ENCODE assay signal across 22 cellular contexts in genomic region chr15:65088643-65089021, GRCh38. TPM values are rescaled to one million over a fixed set of nuclear protein-coding genes. Genes with fewer than 3 reads are reported as not detected.
DNase-seq lines count a peak whose midpoint lies in the region; ATAC-seq, FAIRE-seq and TF ChIP-seq lines count a peak whose summit lies in the region.
"Had no signal": no experiment of that assay in that cellular context is flagged by ENCODE, and none has a peak within 500 bp of the region (broad histone marks: within the 10 kb centered on the region; RNA-seq: fewer than 3 reads in every experiment).

No MANE protein-coding gene starts in this region.

- H3K27ac ChIP-seq in heart left ventricle (peak overlapping the region; percentile 77 to 97 (median 90)), HepG2 (ENCODE audit: extremely low read length, insufficient read depth, low read length) (peak overlapping the region; percentile 45), gastrocnemius medialis (peak overlapping the region; percentile 59 to 81 (median 70))
- H3K27ac ChIP-seq in CD8-positive, alpha-beta T cell (ENCODE audit: low read depth, low read length): no peak overlapping the region
- H3K27ac ChIP-seq: A549, KMS-11 had no signal

- no peak for TF ChIP-seq EP300 in HepG2 (IDR thresholded peaks at IDR 0.05; ENCODE audit: low read depth in 2 of 2, low read length in 2 of 2)
- no peak for TF ChIP-seq EP300 in HepG2 (CRISPR knock-in tag; IDR thresholded peaks at IDR 0.05; ENCODE audit: borderline replicate concordance)

- 25 to 50% (median 48%) methylated on average over 6 of the region's 6 CpGs for WGBS in heart left ventricle, 4 donors
- WGBS in HepG2 (ENCODE audit: low lambda C conversion rate): 0% methylated on average over 3 of the region's 6 CpGs

- H3K36me3 ChIP-seq in heart left ventricle: peaks cover 0 to 7% (median 0%) of the 10 kb centered on the region in 9 donors
- no peaks in the 10 kb centered on the region for H3K36me3 ChIP-seq in HepG2 (replicated peaks in 1 of 2; ENCODE audit: control insufficient read depth in 1 of 2, insufficient read depth in 2 of 2, low read length in 2 of 2)
- no peaks in the 10 kb centered on the region for H3K36me3 ChIP-seq in gastrocnemius medialis
- H3K36me3 ChIP-seq in CD8-positive, alpha-beta T cell (ENCODE audit: insufficient read depth, low read length): no peaks in the 10 kb centered on the region
- H3K36me3 ChIP-seq: HAP-1 had no signal

- H3K27ac Mint-ChIP-seq in CD8-positive, alpha-beta T cell: no peak overlapping the region
- H3K27ac Mint-ChIP-seq: activated CD4-positive, alpha-beta T cell treated with anti-CD3 and anti-CD28 coated beads, Interleukin-2, amount 10 ng/mL, durations not matched to agents 7 days and 5 days; activated naive CD8-positive, alpha-beta T cell treated with anti-CD3 and anti-CD28 coated beads, Interleukin-2, amount 50 U/mL, for 24 hours; CD4-positive, alpha-beta T cell; nephron progenitor cell; stimulated activated naive B cell treated with anti-CD40 and anti-IgM and Interleukin-4, amounts not matched to agents 10 μg/mL and 1 μg/mL and 100 μg/mL, for 72 hours had no signal

- peak overlapping the region; percentile 89 for H3K4me2 ChIP-seq in HepG2 (ENCODE audit: low read depth, low read length)
- H3K4me2 ChIP-seq: A549, KMS-11 had no signal

- no peaks in the 10 kb centered on the region for H3K9me3 Mint-ChIP-seq in CD8-positive, alpha-beta T cell
- H3K9me3 Mint-ChIP-seq: activated CD4-positive, alpha-beta T cell treated with anti-CD3 and anti-CD28 coated beads, Interleukin-2, amount 10 ng/mL, durations not matched to agents 7 days and 5 days; activated naive CD8-positive, alpha-beta T cell treated with anti-CD3 and anti-CD28 coated beads, Interleukin-2, amount 50 U/mL, for 24 hours; CD4-positive, alpha-beta T cell; nephron progenitor cell; stimulated activated naive B cell treated with anti-CD40 and anti-IgM and Interleukin-4, amounts not matched to agents 10 μg/mL and 1 μg/mL and 100 μg/mL, for 72 hours had no signal

- H3K4me3 ChIP-seq in heart left ventricle (no peak overlapping the region), HepG2 (replicated peaks in 1 of 3; ENCODE audit: insufficient read depth in 1 of 3, low read depth in 2 of 3, low read length in 3 of 3) (peak overlapping the region; percentile 7 to 70 (median 33)), gastrocnemius medialis (no peak overlapping the region)
- H3K4me3 ChIP-seq in CD8-positive, alpha-beta T cell (ENCODE audit: low read depth, low read length): no peak overlapping the region
- H3K4me3 ChIP-seq: A549, HAP-1, skin epidermis had no signal

- DNase-seq in heart left ventricle (no peak), cardiac septum (ENCODE audit: low spot score) (no peak), HepG2 (ENCODE audit: low spot score) (peak; percentile 64), gastrocnemius medialis (no peak), NCI-H1436 treated with DMSO at 0.1 percent for 48 hours (lab: John Stamatoyannopoulos, UW) (no peak), HEK293T (ENCODE audit: extremely low spot score) (no peak)
- DNase-seq in CD8-positive, alpha-beta T cell: no peak
- DNase-seq: activated CD4-positive, alpha-beta T cell treated with anti-CD3 and anti-CD28 coated beads, Interleukin-2, amount 10 ng/mL, durations not matched to agents 7 days and 5 days; activated naive CD8-positive, alpha-beta T cell treated with anti-CD3 and anti-CD28 coated beads, Interleukin-2, amount 50 U/mL, for 24 hours; CD4-positive, alpha-beta T cell; cerebellar nuclear complex; NCI-H1105 treated with DMSO at 0.1 percent for 48 hours; nephron progenitor cell; SIG-M5; stimulated activated naive B cell treated with anti-CD40 and anti-IgM and Interleukin-4, amounts not matched to agents 10 μg/mL and 1 μg/mL and 100 μg/mL, for 72 hours had no signal

- BruUV-seq in HepG2 (replicated peaks; lab: Mats Ljungman, UMichigan): no TSS peak

- peaks cover 0 to 70% (median 35%) of the 10 kb centered on the region in 12 donors for H3K4me1 ChIP-seq in heart left ventricle
- peaks cover 73% of the 10 kb centered on the region for H3K4me1 ChIP-seq in HepG2 (ENCODE audit: insufficient read depth, low read length)
- H3K4me1 ChIP-seq in gastrocnemius medialis: peaks cover 30 to 33% of the 10 kb centered on the region in 2 donors
- no peaks in the 10 kb centered on the region for H3K4me1 ChIP-seq in CD8-positive, alpha-beta T cell (ENCODE audit: insufficient read depth, low read length)
- H3K4me1 ChIP-seq: A549 had no signal

- H3K9me3 ChIP-seq in heart left ventricle: no peaks in the 10 kb centered on the region
- H3K9me3 ChIP-seq in HepG2 (ENCODE audit: low read length): no peaks in the 10 kb centered on the region
- H3K9me3 ChIP-seq in gastrocnemius medialis: no peaks in the 10 kb centered on the region
- H3K9me3 ChIP-seq in CD8-positive, alpha-beta T cell (ENCODE audit: low read length): no peaks in the 10 kb centered on the region
- H3K9me3 ChIP-seq: A549, HAP-1 had no signal

- H3K9ac ChIP-seq in HepG2 (ENCODE audit: insufficient read depth, low read depth, low read length): peak overlapping the region; percentile 55
- H3K9ac ChIP-seq: KMS-11 had no signal

- H3K79me2 ChIP-seq in HepG2 (ENCODE audit: insufficient read depth, low read length): no peaks in the 10 kb centered on the region

- FAIRE-seq in HepG2 (lab: Jason Lieb, UNC): peak; percentile 51
- FAIRE-seq: A549 had no signal

- H2AFZ ChIP-seq in HepG2 (ENCODE audit: low read length): peak overlapping the region; percentile 22

- in situ Hi-C loops in HepG2 (cut with HindIII; ENCODE audit: extremely low pct_ligation_motif_present, low pct_unique_long_range_greater_than_20kb): loop anchor here (5.0 to 10.0 kb wide), 2 partner anchors 36 to 54 kb away; no protein-coding TSS in a partner anchor
- in situ Hi-C loops in gastrocnemius medialis (cut with MboI; ENCODE audit: low sequenced_read_pairs in 4 of 4): loop anchor here in 2 of 4 donors (5.0 to 10.0 kb wide), 2 partner anchors 36 to 54 kb away; no protein-coding TSS in a partner anchor

- POLR2A ChIA-PET in HepG2 (lab: Yijun Ruan, JAX) (interaction anchor here (0.8 to 4.0 kb wide), 5 partner anchors 9 to 212 kb away, joined by 3 to 27 read pairs (median 3); partner anchors contain the start of gene CLPX), HEK293T (lab: Yijun Ruan, JAX) (no interaction called here)
- POLR2A ChIA-PET in CD8-positive, alpha-beta T cell (lab: Charles Lee): no interaction called here

- peaks cover 3% of the 10 kb centered on the region for H3K27me3 Mint-ChIP-seq in CD8-positive, alpha-beta T cell (ENCODE audit: low read depth)
- H3K27me3 Mint-ChIP-seq: activated naive CD8-positive, alpha-beta T cell treated with anti-CD3 and anti-CD28 coated beads, Interleukin-2, amount 50 U/mL, for 24 hours; CD4-positive, alpha-beta T cell had no signal

- peak in 1 of 4 donors; percentile 6 for ATAC-seq in heart left ventricle
- ATAC-seq in HepG2: peak; percentile 52
- ATAC-seq in gastrocnemius medialis: peak in 1 of 2 donors; percentile 10
- no peak for ATAC-seq in HG02678 (IDR thresholded peaks at IDR 0.05; ENCODE audit: unreplicated experiment)
- no peak for ATAC-seq in CD8-positive, alpha-beta T cell
- ATAC-seq: A549; activated naive CD8-positive, alpha-beta T cell treated with anti-CD3 and anti-CD28 coated beads, Interleukin-2, amount 50 U/mL, for 24 hours; stimulated activated naive B cell treated with anti-CD40 and anti-IgM and Interleukin-4, amounts not matched to agents 10 μg/mL and 1 μg/mL and 100 μg/mL, for 72 hours had no signal

- H3K36me3 Mint-ChIP-seq in CD8-positive, alpha-beta T cell: no peaks in the 10 kb centered on the region

- no peak for TF ChIP-seq POLR2A in heart left ventricle (IDR thresholded peaks at IDR 0.05)
- TF ChIP-seq POLR2A in HepG2 (IDR thresholded peaks at IDR 0.05; ENCODE audit: insufficient read depth in 1 of 2, low read depth in 2 of 2, low read length in 2 of 2): no peak
- TF ChIP-seq POLR2A in gastrocnemius medialis (IDR thresholded peaks at IDR 0.05): no peak

- no peak for TF ChIP-seq RAD21 in HepG2 (CRISPR knock-in tag; IDR thresholded peaks at IDR 0.05)

- intact Hi-C loops in heart left ventricle (cut with DNase I) (loop anchor here in 5 of 10 donors (2.0 to 10.0 kb wide), 3 partner anchors 34 to 54 kb away; no protein-coding TSS in a partner anchor), cardiac septum (cut with DNase I) (no loop called here), HepG2 (cut with micrococcal nuclease; ENCODE audit: unreplicated experiment) (no loop called here), gastrocnemius medialis (cut with DNase I; ENCODE audit: low total_unique reads) (no loop called here)
- intact Hi-C loops in CD8-positive, alpha-beta T cell (cut with DNase I, micrococcal nuclease): no loop called here

- H3K4me3 Mint-ChIP-seq in CD8-positive, alpha-beta T cell: no peak overlapping the region
- H3K4me3 Mint-ChIP-seq: activated CD4-positive, alpha-beta T cell treated with anti-CD3 and anti-CD28 coated beads, Interleukin-2, amount 10 ng/mL, durations not matched to agents 7 days and 5 days; activated naive CD8-positive, alpha-beta T cell treated with anti-CD3 and anti-CD28 coated beads, Interleukin-2, amount 50 U/mL, for 24 hours; CD4-positive, alpha-beta T cell; nephron progenitor cell; stimulated activated naive B cell treated with anti-CD40 and anti-IgM and Interleukin-4, amounts not matched to agents 10 μg/mL and 1 μg/mL and 100 μg/mL, for 72 hours had no signal

- no peaks in the 10 kb centered on the region for H4K20me1 ChIP-seq in HepG2 (ENCODE audit: insufficient read depth, low read length)

- H3K4me1 Mint-ChIP-seq in CD8-positive, alpha-beta T cell (ENCODE audit: low read depth): no peaks in the 10 kb centered on the region
- H3K4me1 Mint-ChIP-seq: activated CD4-positive, alpha-beta T cell treated with anti-CD3 and anti-CD28 coated beads, Interleukin-2, amount 10 ng/mL, durations not matched to agents 7 days and 5 days; activated naive CD8-positive, alpha-beta T cell treated with anti-CD3 and anti-CD28 coated beads, Interleukin-2, amount 50 U/mL, for 24 hours had no signal

- TF ChIP-seq CTCF in heart left ventricle (IDR thresholded peaks at IDR 0.05) (no peak), HepG2 (CRISPR knock-in tag; IDR thresholded peaks at IDR 0.05) (no peak), gastrocnemius medialis (IDR thresholded peaks at IDR 0.05 in 4 of 5, conservative IDR thresholded peaks at IDR 0.05 in 1 of 5) (no peak)
- no peak for TF ChIP-seq CTCF in CD8-positive, alpha-beta T cell (IDR thresholded peaks at IDR 0.05)

- CTCF ChIA-PET in HepG2 (lab: Yijun Ruan, JAX; ENCODE audit: low intra/inter-chr PET ratio, low total read pairs) (interaction anchor here (5.8 to 6.7 kb wide), 2 partner anchors 33 to 55 kb away, joined by 34 to 54 read pairs; no protein-coding TSS in a partner anchor), HEK293T (lab: Yijun Ruan, JAX) (interaction anchor here (0.8 kb wide), 1 partner anchor 13 kb away, joined by 3 read pairs; no protein-coding TSS in a partner anchor)
- CTCF ChIA-PET in CD8-positive, alpha-beta T cell (lab: Charles Lee): interaction anchor here (1.5 to 2.5 kb wide), 2 partner anchors 10 to 13 kb away, joined by 4 to 10 read pairs; no protein-coding TSS in a partner anchor

- H3K27me3 ChIP-seq in heart left ventricle (peaks cover 0 to 3% (median 0%) of the 10 kb centered on the region in 9 donors), HepG2 (ENCODE audit: control insufficient read depth in 1 of 2, insufficient read depth in 2 of 2, low read length in 2 of 2) (peaks cover 0 to 6% of the 10 kb centered on the region in 2 experiments; a peak in 1 of 5 replicates), gastrocnemius medialis (no peaks in the 10 kb centered on the region)
- no peaks in the 10 kb centered on the region for H3K27me3 ChIP-seq in CD8-positive, alpha-beta T cell (ENCODE audit: insufficient read depth, low read length)

RNA-seq across cellular contexts. Expression of gene KBTBD13, which starts 12.1 kb away (rescaled TPM):
- 10 to 100 TPM in 1 of 9 donors, 1 to 10 TPM in 8; 3.2 to 11.8 (median 4.2) TPM for total RNA-seq in heart left ventricle
- 1 to 10 TPM in 1 of 2 donors, under 1 TPM in 1; 0.78 to 9.0 TPM for polyA plus RNA-seq in heart left ventricle
- 3.3 TPM for total RNA-seq in cardiac septum
- not detected in 2 replicates for total RNA-seq in HepG2 (2016; rRNA removed; fragmentation: Illumina TruSeq; extraction: Trizol)
- not detected in 2 replicates for total RNA-seq in HepG2 (2016; cell fraction: cytosol; rRNA removed; fragmentation: Illumina TruSeq; extraction: Trizol; ENCODE audit: low read depth)
- 0.02 TPM in 1 of 2 replicates, not detected in the other for total RNA-seq in HepG2 (2016; cell fraction: insoluble cytoplasmic fraction; rRNA removed; fragmentation: Illumina TruSeq; extraction: Trizol)
- total RNA-seq in HepG2 (2016; cell fraction: membrane; rRNA removed; fragmentation: Illumina TruSeq; extraction: Trizol): 0.07 TPM in 1 of 2 replicates, not detected in the other
- total RNA-seq in HepG2 (2016; cell fraction: nucleus; rRNA removed; fragmentation: Illumina TruSeq; extraction: Trizol): not detected in 2 replicates
- not detected in 2 replicates for polyA plus RNA-seq in HepG2 (2011; rRNA removed)
- polyA plus RNA-seq in HepG2 (2011; cell fraction: cytosol; rRNA removed): not detected in 2 replicates
- not detected in 2 replicates for polyA plus RNA-seq in HepG2 (2011; cell fraction: nucleus; rRNA removed)
- not detected in 2 replicates for polyA plus RNA-seq in HepG2 (2012)
- not detected in 2 replicates for polyA plus RNA-seq in HepG2 (2016; cell fraction: cytosol; fragmentation: Illumina TruSeq; extraction: Trizol; ENCODE audit: low read depth)
- not detected in 2 replicates for polyA plus RNA-seq in HepG2 (2016; cell fraction: insoluble cytoplasmic fraction; fragmentation: Illumina TruSeq; extraction: Trizol; ENCODE audit: low read depth)
- not detected in 2 replicates for polyA plus RNA-seq in HepG2 (2016; cell fraction: membrane; fragmentation: Illumina TruSeq; extraction: Trizol; ENCODE audit: low read depth)
- polyA plus RNA-seq in HepG2 (2016; cell fraction: nucleus; fragmentation: Illumina TruSeq; extraction: Trizol; ENCODE audit: insufficient read depth, low read depth): not detected in 2 replicates
- polyA minus RNA-seq in HepG2 (2011; rRNA and poly(A)+ RNA removed; ENCODE audit: low replicate concordance): 0.08 and 0.21 TPM in 2 replicates
- polyA minus RNA-seq in HepG2 (2011; cell fraction: cytosol; rRNA and poly(A)+ RNA removed): not detected in 2 replicates
- not detected in 2 replicates for polyA minus RNA-seq in HepG2 (2011; cell fraction: nucleus; rRNA and poly(A)+ RNA removed)
- 1 to 10 TPM in 2 of 4 donors, under 1 TPM in 2; 0.46 to 1.4 (median 1.1) TPM for total RNA-seq in gastrocnemius medialis
- not detected for total RNA-seq in CD8-positive, alpha-beta T cell
- total RNA-seq: activated CD4-positive, alpha-beta T cell treated with anti-CD3 and anti-CD28 coated beads, Interleukin-2, amount 10 ng/mL, durations not matched to agents 7 days and 5 days; CD4-positive, alpha-beta T cell; Daoy; kidney epithelial cell had no signal
- polyA plus RNA-seq: A549 had no signal

RNA-seq across cellular contexts. Expression of gene RASL12, which starts 20.8 kb away (rescaled TPM):
- total RNA-seq in heart left ventricle (10 to 100 TPM in 7 of 9 donors, 1 to 10 TPM in 2; 8.3 to 35.0 (median 12.2) TPM), cardiac septum (11.5 TPM), HepG2 (2016; rRNA removed; fragmentation: Illumina TruSeq; extraction: Trizol) (0.39 and 0.55 TPM in 2 replicates), gastrocnemius medialis (1 to 10 TPM; 2.8 to 8.2 (median 5.4) TPM)
- polyA plus RNA-seq in heart left ventricle (10 to 100 TPM; 13.3 to 13.7 TPM), HepG2 (2011; rRNA removed) (0.10 and 0.16 TPM in 2 replicates)
- 0.20 and 0.26 TPM in 2 replicates for total RNA-seq in HepG2 (2016; cell fraction: cytosol; rRNA removed; fragmentation: Illumina TruSeq; extraction: Trizol; ENCODE audit: low read depth)
- 0.34 and 0.45 TPM in 2 replicates for total RNA-seq in HepG2 (2016; cell fraction: insoluble cytoplasmic fraction; rRNA removed; fragmentation: Illumina TruSeq; extraction: Trizol)
- total RNA-seq in HepG2 (2016; cell fraction: membrane; rRNA removed; fragmentation: Illumina TruSeq; extraction: Trizol): 0.37 and 0.45 TPM in 2 replicates
- total RNA-seq in HepG2 (2016; cell fraction: nucleus; rRNA removed; fragmentation: Illumina TruSeq; extraction: Trizol): 0.66 and 0.68 TPM in 2 replicates
- polyA plus RNA-seq in HepG2 (2011; cell fraction: cytosol; rRNA removed): 0.13 TPM in 2 replicates
- 0.26 and 0.32 TPM in 2 replicates for polyA plus RNA-seq in HepG2 (2011; cell fraction: nucleus; rRNA removed)
- polyA plus RNA-seq in HepG2 (2012): 0.07 TPM in 1 of 2 replicates, not detected in the other
- polyA plus RNA-seq in HepG2 (2016; cell fraction: cytosol; fragmentation: Illumina TruSeq; extraction: Trizol; ENCODE audit: low read depth): 0.08 and 0.10 TPM in 2 replicates
- 0.35 TPM in 2 replicates for polyA plus RNA-seq in HepG2 (2016; cell fraction: insoluble cytoplasmic fraction; fragmentation: Illumina TruSeq; extraction: Trizol; ENCODE audit: low read depth)
- 0.27 and 0.41 TPM in 2 replicates for polyA plus RNA-seq in HepG2 (2016; cell fraction: membrane; fragmentation: Illumina TruSeq; extraction: Trizol; ENCODE audit: low read depth)
- polyA plus RNA-seq in HepG2 (2016; cell fraction: nucleus; fragmentation: Illumina TruSeq; extraction: Trizol; ENCODE audit: insufficient read depth, low read depth): 1.1 and 1.4 TPM in 2 replicates
- polyA minus RNA-seq in HepG2 (2011; rRNA and poly(A)+ RNA removed; ENCODE audit: low replicate concordance): 0.78 TPM in 1 of 2 replicates, not detected in the other
- polyA minus RNA-seq in HepG2 (2011; cell fraction: cytosol; rRNA and poly(A)+ RNA removed): not detected in 2 replicates
- polyA minus RNA-seq in HepG2 (2011; cell fraction: nucleus; rRNA and poly(A)+ RNA removed): 0.25 and 0.52 TPM in 2 replicates
- total RNA-seq in CD8-positive, alpha-beta T cell: not detected
- total RNA-seq: activated CD4-positive, alpha-beta T cell treated with anti-CD3 and anti-CD28 coated beads, Interleukin-2, amount 10 ng/mL, durations not matched to agents 7 days and 5 days; CD4-positive, alpha-beta T cell had no signal

RNA-seq across cellular contexts. Expression of gene UBAP1L, which starts 26.4 kb away (rescaled TPM):
- total RNA-seq in heart left ventricle (1 to 10 TPM in 7 of 9 donors, under 1 TPM in 2; 0.93 to 2.2 (median 1.3) TPM), cardiac septum (2.4 TPM), HepG2 (2016; rRNA removed; fragmentation: Illumina TruSeq; extraction: Trizol) (0.13 and 0.86 TPM in 2 replicates), gastrocnemius medialis (1 to 10 TPM in 2 of 4 donors, under 1 TPM in 2; 0.65 to 3.3 (median 1.4) TPM)
- polyA plus RNA-seq in heart left ventricle (1 to 10 TPM in 1 of 2 donors, under 1 TPM in 1; 0.51 to 1.8 TPM), HepG2 (2011; rRNA removed) (1.4 and 1.7 TPM in 2 replicates)
- total RNA-seq in HepG2 (2016; cell fraction: cytosol; rRNA removed; fragmentation: Illumina TruSeq; extraction: Trizol; ENCODE audit: low read depth): 0.18 and 0.20 TPM in 2 replicates
- total RNA-seq in HepG2 (2016; cell fraction: insoluble cytoplasmic fraction; rRNA removed; fragmentation: Illumina TruSeq; extraction: Trizol): 0.28 and 0.89 TPM in 2 replicates
- 0.14 and 0.28 TPM in 2 replicates for total RNA-seq in HepG2 (2016; cell fraction: membrane; rRNA removed; fragmentation: Illumina TruSeq; extraction: Trizol)
- total RNA-seq in HepG2 (2016; cell fraction: nucleus; rRNA removed; fragmentation: Illumina TruSeq; extraction: Trizol): 2.1 and 3.2 TPM in 2 replicates
- 0.14 and 0.25 TPM in 2 replicates for polyA plus RNA-seq in HepG2 (2011; cell fraction: cytosol; rRNA removed)
- polyA plus RNA-seq in HepG2 (2011; cell fraction: nucleus; rRNA removed): 9.3 and 9.9 TPM in 2 replicates
- 1.0 and 1.8 TPM in 2 replicates for polyA plus RNA-seq in HepG2 (2012)
- polyA plus RNA-seq in HepG2 (2016; cell fraction: cytosol; fragmentation: Illumina TruSeq; extraction: Trizol; ENCODE audit: low read depth): 0.10 and 0.14 TPM in 2 replicates
- 0.16 and 0.17 TPM in 2 replicates for polyA plus RNA-seq in HepG2 (2016; cell fraction: insoluble cytoplasmic fraction; fragmentation: Illumina TruSeq; extraction: Trizol; ENCODE audit: low read depth)
- 0.31 TPM in 1 of 2 replicates, not detected in the other for polyA plus RNA-seq in HepG2 (2016; cell fraction: membrane; fragmentation: Illumina TruSeq; extraction: Trizol; ENCODE audit: low read depth)
- 4.4 and 4.9 TPM in 2 replicates for polyA plus RNA-seq in HepG2 (2016; cell fraction: nucleus; fragmentation: Illumina TruSeq; extraction: Trizol; ENCODE audit: insufficient read depth, low read depth)
- 2.1 and 5.5 TPM in 2 replicates for polyA minus RNA-seq in HepG2 (2011; rRNA and poly(A)+ RNA removed; ENCODE audit: low replicate concordance)
- 0.26 TPM in 1 of 2 replicates, not detected in the other for polyA minus RNA-seq in HepG2 (2011; cell fraction: cytosol; rRNA and poly(A)+ RNA removed)
- 6.7 and 8.5 TPM in 2 replicates for polyA minus RNA-seq in HepG2 (2011; cell fraction: nucleus; rRNA and poly(A)+ RNA removed)
- 1 to 10 TPM; 5.9 TPM for total RNA-seq in CD8-positive, alpha-beta T cell

RNA-seq across cellular contexts. Expression of gene SLC51B, which starts 43.4 kb away (rescaled TPM):
- total RNA-seq in heart left ventricle: not detected
- under 1 TPM in 1 of 2 donors, not detected in 1; 0.08 TPM for polyA plus RNA-seq in heart left ventricle
- not detected for total RNA-seq in cardiac septum
- 14.4 and 17.1 TPM in 2 replicates for total RNA-seq in HepG2 (2016; rRNA removed; fragmentation: Illumina TruSeq; extraction: Trizol)
- 5.3 and 6.1 TPM in 2 replicates for total RNA-seq in HepG2 (2016; cell fraction: cytosol; rRNA removed; fragmentation: Illumina TruSeq; extraction: Trizol; ENCODE audit: low read depth)
- total RNA-seq in HepG2 (2016; cell fraction: insoluble cytoplasmic fraction; rRNA removed; fragmentation: Illumina TruSeq; extraction: Trizol): 13.5 and 17.5 TPM in 2 replicates
- total RNA-seq in HepG2 (2016; cell fraction: membrane; rRNA removed; fragmentation: Illumina TruSeq; extraction: Trizol): 7.0 and 7.8 TPM in 2 replicates
- total RNA-seq in HepG2 (2016; cell fraction: nucleus; rRNA removed; fragmentation: Illumina TruSeq; extraction: Trizol): 8.3 and 9.5 TPM in 2 replicates
- polyA plus RNA-seq in HepG2 (2011; rRNA removed): 12.0 and 14.9 TPM in 2 replicates
- polyA plus RNA-seq in HepG2 (2011; cell fraction: cytosol; rRNA removed): 13.2 and 15.4 TPM in 2 replicates
- polyA plus RNA-seq in HepG2 (2011; cell fraction: nucleus; rRNA removed): 3.4 and 3.5 TPM in 2 replicates
- 4.6 and 5.6 TPM in 2 replicates for polyA plus RNA-seq in HepG2 (2012)
- polyA plus RNA-seq in HepG2 (2016; cell fraction: cytosol; fragmentation: Illumina TruSeq; extraction: Trizol; ENCODE audit: low read depth): 5.3 and 7.1 TPM in 2 replicates
- 13.1 and 13.8 TPM in 2 replicates for polyA plus RNA-seq in HepG2 (2016; cell fraction: insoluble cytoplasmic fraction; fragmentation: Illumina TruSeq; extraction: Trizol; ENCODE audit: low read depth)
- polyA plus RNA-seq in HepG2 (2016; cell fraction: membrane; fragmentation: Illumina TruSeq; extraction: Trizol; ENCODE audit: low read depth): 5.5 and 6.5 TPM in 2 replicates
- polyA plus RNA-seq in HepG2 (2016; cell fraction: nucleus; fragmentation: Illumina TruSeq; extraction: Trizol; ENCODE audit: insufficient read depth, low read depth): 15.7 and 19.3 TPM in 2 replicates
- 5.1 TPM in 1 of 2 replicates, not detected in the other for polyA minus RNA-seq in HepG2 (2011; rRNA and poly(A)+ RNA removed; ENCODE audit: low replicate concordance)
- polyA minus RNA-seq in HepG2 (2011; cell fraction: cytosol; rRNA and poly(A)+ RNA removed): 3.9 TPM in 2 replicates
- 2.7 and 2.9 TPM in 2 replicates for polyA minus RNA-seq in HepG2 (2011; cell fraction: nucleus; rRNA and poly(A)+ RNA removed)
- not detected for total RNA-seq in gastrocnemius medialis
- not detected for total RNA-seq in CD8-positive, alpha-beta T cell
- total RNA-seq: activated CD4-positive, alpha-beta T cell treated with anti-CD3 and anti-CD28 coated beads, Interleukin-2, amount 10 ng/mL, durations not matched to agents 7 days and 5 days; CD4-positive, alpha-beta T cell; Daoy; kidney epithelial cell had no signal

RNA-seq across cellular contexts. Expression of gene PDCD7, which starts 45.0 kb away (rescaled TPM):
- total RNA-seq in heart left ventricle (10 to 100 TPM in 8 of 9 donors, 1 to 10 TPM in 1; 9.5 to 21.9 (median 13.9) TPM), cardiac septum (17.4 TPM), HepG2 (2016; rRNA removed; fragmentation: Illumina TruSeq; extraction: Trizol) (14.7 and 15.8 TPM in 2 replicates), gastrocnemius medialis (10 to 100 TPM; 10.4 to 15.7 (median 12.4) TPM)
- polyA plus RNA-seq in heart left ventricle (10 to 100 TPM; 10.6 to 11.1 TPM), HepG2 (2011; rRNA removed) (10.1 TPM in 2 replicates)
- 6.2 and 7.6 TPM in 2 replicates for total RNA-seq in HepG2 (2016; cell fraction: cytosol; rRNA removed; fragmentation: Illumina TruSeq; extraction: Trizol; ENCODE audit: low read depth)
- 14.8 and 14.9 TPM in 2 replicates for total RNA-seq in HepG2 (2016; cell fraction: insoluble cytoplasmic fraction; rRNA removed; fragmentation: Illumina TruSeq; extraction: Trizol)
- total RNA-seq in HepG2 (2016; cell fraction: membrane; rRNA removed; fragmentation: Illumina TruSeq; extraction: Trizol): 13.2 and 16.8 TPM in 2 replicates
- total RNA-seq in HepG2 (2016; cell fraction: nucleus; rRNA removed; fragmentation: Illumina TruSeq; extraction: Trizol): 8.6 and 11.3 TPM in 2 replicates
- 7.2 and 9.0 TPM in 2 replicates for polyA plus RNA-seq in HepG2 (2011; cell fraction: cytosol; rRNA removed)
- polyA plus RNA-seq in HepG2 (2011; cell fraction: nucleus; rRNA removed): 5.6 and 6.4 TPM in 2 replicates
- polyA plus RNA-seq in HepG2 (2012): 9.2 and 10.7 TPM in 2 replicates
- polyA plus RNA-seq in HepG2 (2016; cell fraction: cytosol; fragmentation: Illumina TruSeq; extraction: Trizol; ENCODE audit: low read depth): 3.5 and 4.1 TPM in 2 replicates
- 18.0 and 18.1 TPM in 2 replicates for polyA plus RNA-seq in HepG2 (2016; cell fraction: insoluble cytoplasmic fraction; fragmentation: Illumina TruSeq; extraction: Trizol; ENCODE audit: low read depth)
- polyA plus RNA-seq in HepG2 (2016; cell fraction: membrane; fragmentation: Illumina TruSeq; extraction: Trizol; ENCODE audit: low read depth): 8.2 and 10.3 TPM in 2 replicates
- polyA plus RNA-seq in HepG2 (2016; cell fraction: nucleus; fragmentation: Illumina TruSeq; extraction: Trizol; ENCODE audit: insufficient read depth, low read depth): 14.1 and 14.4 TPM in 2 replicates
- polyA minus RNA-seq in HepG2 (2011; rRNA and poly(A)+ RNA removed; ENCODE audit: low replicate concordance): 12.6 and 19.5 TPM in 2 replicates
- 12.3 and 15.5 TPM in 2 replicates for polyA minus RNA-seq in HepG2 (2011; cell fraction: cytosol; rRNA and poly(A)+ RNA removed)
- 11.6 and 14.3 TPM in 2 replicates for polyA minus RNA-seq in HepG2 (2011; cell fraction: nucleus; rRNA and poly(A)+ RNA removed)
- total RNA-seq in CD8-positive, alpha-beta T cell: 10 to 100 TPM; 20.7 to 21.7 TPM

Comparison
In these comparisons a context has a peak if more than half of its experiments do, and no peak if none do; other contexts are left out.
1. H3K4me3 ChIP-seq: peak in HepG2 (3 of 3); none in heart left ventricle (0 of 12), gastrocnemius medialis (0 of 4) and CD8-positive, alpha-beta T cell (single experiment).